In genomic region chr1:206554833-206555472, GRCh38 we compare ENCODE assay signal across 11 cellular contexts. TPM values are rescaled to one million over a fixed set of nuclear protein-coding genes. Genes with fewer than 3 reads are reported as not detected.
DNase-seq lines count a peak whose midpoint lies in the region; ATAC-seq and TF ChIP-seq lines count a peak whose summit lies in the region.
"Had no signal": no experiment of that assay in that cellular context is flagged by ENCODE, and none has a peak within 500 bp of the region (broad histone marks: within the 10 kb centered on the region; RNA-seq: fewer than 3 reads in every experiment).

No MANE protein-coding gene starts in this region.

- TF ChIP-seq EP300 in gastroesophageal sphincter (IDR thresholded peaks at IDR 0.05) (no peak), suprapubic skin (IDR thresholded peaks at IDR 0.05) (no peak)

- H3K9me3 Mint-ChIP-seq in activated CD4-positive, alpha-beta memory T cell treated with anti-CD3 and anti-CD28 coated beads for 36 hours = no peaks in the 10 kb centered on the region
- no peaks in the 10 kb centered on the region for H3K9me3 Mint-ChIP-seq in Caco-2 (ENCODE audit: unreplicated experiment)

- ATAC-seq in gastroesophageal sphincter = no peak
- ATAC-seq: Panc1 had no signal

- POLR2A ChIA-PET in activated CD4-positive, alpha-beta memory T cell treated with anti-CD3 and anti-CD28 coated beads for 36 hours (lab: Charles Lee) = interaction anchor here (0.9 to 16.3 kb wide), 7 partner anchors 10 to 80 kb away, joined by 4 to 546 read pairs (median 7); partner anchors contain the start of gene DYRK3
- POLR2A ChIA-PET in Caco-2 (lab: Charles Lee) = no interaction called here

- BruUV-seq in Caco-2 (replicated peaks; lab: Mats Ljungman, UMichigan) = no TSS peak

- DNase-seq in left ventricle myocardium inferior (no peak), cardiac septum (ENCODE audit: low spot score) (no peak), suprapubic skin (ENCODE audit: low spot score in 2 of 2) (no peak), globus pallidus (ENCODE audit: low spot score) (no peak), iPS-NIHi7 (ENCODE audit: extremely low spot score) (no peak), Caco-2 (no peak)
- DNase-seq in activated CD4-positive, alpha-beta memory T cell treated with anti-CD3 and anti-CD28 coated beads for 36 hours = no peak
- DNase-seq: activated CD4-positive, alpha-beta T cell treated with anti-CD3 and anti-CD28 coated beads, Interleukin-2, amount 50 U/mL, for 1 hour; NCI-H446 treated with DMSO at 0.1 percent for 48 hours had no signal

- H3K27ac Mint-ChIP-seq in activated CD4-positive, alpha-beta memory T cell treated with anti-CD3 and anti-CD28 coated beads for 36 hours = peak overlapping the region; percentile 99
- H3K27ac Mint-ChIP-seq in Caco-2 (ENCODE audit: unreplicated experiment) = no peak overlapping the region

- H3K27me3 Mint-ChIP-seq in activated CD4-positive, alpha-beta memory T cell treated with anti-CD3 and anti-CD28 coated beads for 36 hours = no peaks in the 10 kb centered on the region
- peaks cover 9% of the 10 kb centered on the region for H3K27me3 Mint-ChIP-seq in Caco-2 (ENCODE audit: insufficient read depth, unreplicated experiment)

- H3K9me3 ChIP-seq in left ventricle myocardium inferior (replicated peaks) = no peaks in the 10 kb centered on the region
- H3K9me3 ChIP-seq in gastroesophageal sphincter = no peaks in the 10 kb centered on the region
- no peaks in the 10 kb centered on the region for H3K9me3 ChIP-seq in suprapubic skin
- no peaks in the 10 kb centered on the region for H3K9me3 ChIP-seq in Caco-2

- CTCF ChIA-PET in activated CD4-positive, alpha-beta memory T cell treated with anti-CD3 and anti-CD28 coated beads for 36 hours (lab: Charles Lee) = interaction anchor here (1.0 to 20.9 kb wide), 12 partner anchors 9 to 84 kb away, joined by 3 to 588 read pairs (median 6); partner anchors contain the start of genes DYRK3, EIF2D, IKBKE and RASSF5
- CTCF ChIA-PET in Caco-2 (lab: Charles Lee) = interaction anchor here (0.6 kb wide), 2 partner anchors 10 to 75 kb away, joined by 3 read pairs; no protein-coding TSS in a partner anchor

- peaks cover 71% of the 10 kb centered on the region for H3K4me1 ChIP-seq in left ventricle myocardium inferior
- peaks cover 0 to 59% (median 29%) of the 10 kb centered on the region in 3 donors for H3K4me1 ChIP-seq in gastroesophageal sphincter
- peaks cover 50% of the 10 kb centered on the region for H3K4me1 ChIP-seq in suprapubic skin
- peaks cover 8% of the 10 kb centered on the region for H3K4me1 ChIP-seq in Caco-2

- H3K4me3 ChIP-seq in left ventricle myocardium inferior = no peak overlapping the region
- H3K4me3 ChIP-seq in gastroesophageal sphincter = no peak overlapping the region
- no peak overlapping the region for H3K4me3 ChIP-seq in suprapubic skin
- H3K4me3 ChIP-seq in Caco-2 (ENCODE audit: low read depth, low read length) = no peak overlapping the region

- no peaks in the 10 kb centered on the region for H3K27me3 ChIP-seq in left ventricle myocardium inferior (ENCODE audit: low read depth)
- no peaks in the 10 kb centered on the region for H3K27me3 ChIP-seq in gastroesophageal sphincter
- no peaks in the 10 kb centered on the region for H3K27me3 ChIP-seq in suprapubic skin
- H3K27me3 ChIP-seq in Caco-2 (replicated peaks; ENCODE audit: control insufficient read depth, insufficient read depth, low read length) = no peaks in the 10 kb centered on the region

- intact Hi-C loops in left ventricle myocardium inferior (cut with micrococcal nuclease) = no loop called here
- intact Hi-C loops in cardiac septum (cut with DNase I) = no loop called here
- intact Hi-C loops in activated CD4-positive, alpha-beta memory T cell treated with anti-CD3 and anti-CD28 coated beads for 36 hours (cut with micrococcal nuclease) = loop anchor here (10.0 kb wide), 1 partner anchor 1270 kb away; no protein-coding TSS in a partner anchor
- intact Hi-C loops in Caco-2 (cut with micrococcal nuclease; ENCODE audit: unreplicated experiment) = no loop called here

- 57% methylated on average over 1 of the region's 1 CpG; no CpG with 5 or more reads in 1 of the 2 donors for WGBS in gastroesophageal sphincter (ENCODE audit: low coverage in 1 of 2), 2 donors
- 79% methylated on average over 1 of the region's 1 CpG for WGBS in suprapubic skin

- H3K27ac ChIP-seq in left ventricle myocardium inferior (replicated peaks) (peak overlapping the region; percentile 81), gastroesophageal sphincter (peak overlapping the region in 3 of 4 donors; percentile 80 to 84 (median 82)), suprapubic skin (peak overlapping the region; percentile 21)

- peaks cover 55% of the 10 kb centered on the region for H3K4me1 Mint-ChIP-seq in activated CD4-positive, alpha-beta memory T cell treated with anti-CD3 and anti-CD28 coated beads for 36 hours (ENCODE audit: low read depth)
- H3K4me1 Mint-ChIP-seq in Caco-2 (ENCODE audit: low read depth, unreplicated experiment) = no peaks in the 10 kb centered on the region

- no peaks in the 10 kb centered on the region for H3K36me3 ChIP-seq in left ventricle myocardium inferior
- no peaks in the 10 kb centered on the region for H3K36me3 ChIP-seq in gastroesophageal sphincter
- H3K36me3 ChIP-seq in suprapubic skin = no peaks in the 10 kb centered on the region
- no peaks in the 10 kb centered on the region for H3K36me3 ChIP-seq in Caco-2 (ENCODE audit: control insufficient read depth, insufficient read depth, low read length)

- peak overlapping the region; percentile 97 for H3K4me3 Mint-ChIP-seq in activated CD4-positive, alpha-beta memory T cell treated with anti-CD3 and anti-CD28 coated beads for 36 hours
- no peak overlapping the region for H3K4me3 Mint-ChIP-seq in Caco-2 (ENCODE audit: unreplicated experiment)

- TF ChIP-seq CTCF in left ventricle myocardium inferior (IDR thresholded peaks at IDR 0.05; ENCODE audit: borderline replicate concordance) (no peak), gastroesophageal sphincter (IDR thresholded peaks at IDR 0.05) (no peak), suprapubic skin (IDR thresholded peaks at IDR 0.05) (no peak), Caco-2 (IDR thresholded peaks at IDR 0.05; ENCODE audit: insufficient read depth in 1 of 2, low read depth in 1 of 2, low read length in 1 of 2, severe bottlenecking in 1 of 2, unreplicated experiment in 1 of 2) (no peak)

- TF ChIP-seq POLR2A in gastroesophageal sphincter (IDR thresholded peaks at IDR 0.05) = no peak
- TF ChIP-seq POLR2A in suprapubic skin (IDR thresholded peaks at IDR 0.05) = no peak

- peaks cover 27% of the 10 kb centered on the region for H3K36me3 Mint-ChIP-seq in activated CD4-positive, alpha-beta memory T cell treated with anti-CD3 and anti-CD28 coated beads for 36 hours
- H3K36me3 Mint-ChIP-seq in Caco-2 (ENCODE audit: insufficient read depth, unreplicated experiment) = no peaks in the 10 kb centered on the region

RNA-seq across cellular contexts. Expression of gene RASSF5, which starts 47.6 kb away (rescaled TPM):
- total RNA-seq in left ventricle myocardium inferior (7.8 TPM), cardiac septum (15.5 TPM), gastroesophageal sphincter (10 to 100 TPM in 2 of 4 donors, 1 to 10 TPM in 2; 6.2 to 23.3 (median 8.5) TPM), suprapubic skin (10 to 100 TPM; 34.8 to 74.5 (median 64.9) TPM), Caco-2 (2022) (0.86 and 1.3 TPM in 2 replicates)
- 100 to 1,000 TPM; 203 TPM for total RNA-seq in activated CD4-positive, alpha-beta memory T cell treated with anti-CD3 and anti-CD28 coated beads for 36 hours

RNA-seq across cellular contexts. Expression of gene EIF2D, which starts 57.3 kb away (rescaled TPM):
- total RNA-seq in left ventricle myocardium inferior = 29.2 TPM
- total RNA-seq in cardiac septum = 27.8 TPM
- 10 to 100 TPM; 84.6 to 87.5 TPM for total RNA-seq in activated CD4-positive, alpha-beta memory T cell treated with anti-CD3 and anti-CD28 coated beads for 36 hours
- total RNA-seq in gastroesophageal sphincter = 10 to 100 TPM; 43.7 to 60.1 (median 52.6) TPM
- total RNA-seq in suprapubic skin = 10 to 100 TPM; 55.0 to 69.1 (median 61.1) TPM
- total RNA-seq in Caco-2 (2022) = 37.9 and 39.6 TPM in 2 replicates

Comparison
In these comparisons a context has a peak if more than half of its experiments do, and no peak if none do; other contexts are left out.
1. H3K27ac ChIP-seq: peak in every context shown above with its lines; median percentile 82 in gastroesophageal sphincter; 81 in left ventricle myocardium inferior; 21 in suprapubic skin.